ENCODE assay signal across 23 cellular contexts in genomic region chr11:115477410-115477809, GRCh38. TPM values are rescaled to one million over a fixed set of nuclear protein-coding genes. Genes with fewer than 3 reads are reported as not detected.
"Had no signal": no experiment of that assay in that cellular context is flagged by ENCODE, and none has a peak within 500 bp of the region (broad histone marks: within the 10 kb centered on the region; RNA-seq: fewer than 3 reads in every experiment).

No MANE protein-coding gene starts in this region.

- H3K4me1 ChIP-seq: prostate gland, thyroid gland, upper lobe of right lung had no signal

- DNase-seq: activated B cell treated with CpG ODN at 0.5 μM for 24 hours; activated CD4-positive, alpha-beta T cell treated with anti-CD3 and anti-CD28 coated beads for 36 hours; activated CD4-positive, alpha-beta T cell treated with anti-CD3 and anti-CD28 coated beads, Interleukin-2, amount 50 U/mL, for 4 hours; activated CD8-positive, alpha-beta memory T cell treated with anti-CD3 and anti-CD28 coated beads, Interleukin-2, amount 50 U/mL, for 48 hours; activated naive CD4-positive, alpha-beta T cell treated with Interleukin-2 at 50 U/mL for 16 hours; activated naive CD8-positive, alpha-beta T cell treated with anti-CD3 and anti-CD28 coated beads for 36 hours; activated T-cell treated with anti-CD3 and anti-CD28 coated beads, Interleukin-2, amount 50 U/mL, for 4 hours; central memory CD4-positive, alpha-beta T cell; dermis blood vessel endothelial cell; effector CD8-positive, alpha-beta T cell; erythroblast; foreskin fibroblast; hippocampal formation; left ventricle myocardium superior; mammary epithelial cell; midbrain; natural killer cell; stimulated activated CD4-positive, alpha-beta T cell treated with anti-CD3 and anti-CD28 coated beads, Interleukin-4, amount 100 ng/mL, for 4 hours; stimulated activated naive CD8-positive, alpha-beta T cell treated with anti-CD3 and anti-CD28 coated beads, Interleukin-15, Interleukin-2, amounts not matched to agents 100 U/mL and 50 U/mL, for 24 hours; T1000; thyroid gland; upper lobe of right lung had no signal

- H3K27me3 ChIP-seq: thyroid gland, upper lobe of right lung had no signal

- H3K27ac ChIP-seq: prostate gland, thyroid gland, upper lobe of right lung had no signal

- H3K36me3 ChIP-seq: prostate gland, thyroid gland, upper lobe of right lung had no signal

- ATAC-seq: activated CD4-positive, alpha-beta T cell treated with anti-CD3 and anti-CD28 coated beads for 36 hours; activated T-cell treated with anti-CD3 and anti-CD28 coated beads, Interleukin-2, amount 50 U/mL, for 4 hours; left ventricle myocardium superior; natural killer cell; stimulated activated naive CD8-positive, alpha-beta T cell treated with anti-CD3 and anti-CD28 coated beads, Interleukin-15, Interleukin-2, amounts not matched to agents 100 U/mL and 50 U/mL, for 24 hours; upper lobe of right lung had no signal

- H3K4me3 ChIP-seq: prostate gland, thyroid gland, upper lobe of right lung had no signal

- H3K9me3 ChIP-seq: prostate gland, thyroid gland, upper lobe of right lung had no signal

RNA-seq across cellular contexts. Expression of gene CADM1, which starts 26.8 kb away (rescaled TPM):
- total RNA-seq: activated naive CD8-positive, alpha-beta T cell treated with anti-CD3 and anti-CD28 coated beads for 36 hours had no signal
